ENCODE assay signal across 8 cellular contexts in genomic region chr4:109729563-109730293, GRCh38. TPM values are rescaled to one million over a fixed set of nuclear protein-coding genes. Genes with fewer than 3 reads are reported as not detected.
A peak's percentile ranks its signal among the peaks of the same experiment; 100 is the strongest.
DNase-seq lines count a peak whose midpoint lies in the region; ATAC-seq and TF ChIP-seq lines count a peak whose summit lies in the region.

Gene PLA2G12A (minus strand): TSS chr4:109730070. CDS start chr4:109729809, 261 bp downstream.

- H3K4me3 ChIP-seq in lower leg skin (ENCODE audit: low read depth, poor library complexity, severe bottlenecking), result peak within 1 kb of the TSS; percentile 84

- intact Hi-C loops in lower leg skin (cut with DNase I; ENCODE audit: low total_unique reads), result no loop called here

- no peak for TF ChIP-seq POLR2A in lower leg skin (IDR thresholded peaks at IDR 0.05)

- ATAC-seq in GM19035 (IDR thresholded peaks at IDR 0.05; ENCODE audit: unreplicated experiment), result peak; percentile 84
- ATAC-seq in HG03280 (IDR thresholded peaks at IDR 0.05; ENCODE audit: unreplicated experiment), result peak; percentile 84

- DNase-seq in Ammon's horn (ENCODE audit: low spot score) (peak; percentile 66), NCI-H446 treated with DMSO at 0.1 percent for 48 hours (lab: John Stamatoyannopoulos, UW) (peak; percentile 13), dermis microvascular lymphatic vessel endothelial cell (ENCODE audit: low read depth in 2 of 2) (peak; percentile 23 to 61), lower leg skin (ENCODE audit: low spot score in 2 of 2) (peak; percentile 71 to 94)
- peak; percentile 42 to 61 for DNase-seq in activated CD4-positive, alpha-beta T cell treated with anti-CD3 and anti-CD28 coated beads, Interleukin-2, amount 50 U/mL, for 24 hours (ENCODE audit: low read depth in 1 of 2, low spot score in 1 of 2)
- DNase-seq in stimulated activated CD4-positive, alpha-beta T cell treated with anti-CD3 and anti-CD28 coated beads, Interleukin-4, amount 100 ng/mL, for 48 hours (ENCODE audit: low read depth in 2 of 2), result peak; percentile 55 to 63

- WGBS in lower leg skin, 2 donors, result 0% methylated on average over 6 to 12 of the region's 79 CpGs

- TF ChIP-seq CTCF in lower leg skin (IDR thresholded peaks at IDR 0.05), result no peak

RNA-seq across cellular contexts. Expression of gene PLA2G12A, which starts in this region (rescaled TPM):
- total RNA-seq in dermis microvascular lymphatic vessel endothelial cell (5.8 and 7.8 TPM in 2 replicates), lower leg skin (10 to 100 TPM; 14.7 to 19.1 (median 17.4) TPM)

Comparison
In these comparisons a context has a peak if more than half of its experiments do, and no peak if none do; other contexts are left out.
1. Peak in every context shown above with its lines: DNase-seq, ATAC-seq and H3K4me3 ChIP-seq.
2. DNase-seq: peak in every context shown above with its lines; median percentile 82 in lower leg skin; 66 in Ammon's horn; 59 in stimulated activated CD4-positive, alpha-beta T cell treated with anti-CD3 and anti-CD28 coated beads, Interleukin-4, amount 100 ng/mL, for 48 hours; 52 in activated CD4-positive, alpha-beta T cell treated with anti-CD3 and anti-CD28 coated beads, Interleukin-2, amount 50 U/mL, for 24 hours; 42 in dermis microvascular lymphatic vessel endothelial cell; 13 in NCI-H446 treated with DMSO at 0.1 percent for 48 hours.